In the genomic region with DNA sequence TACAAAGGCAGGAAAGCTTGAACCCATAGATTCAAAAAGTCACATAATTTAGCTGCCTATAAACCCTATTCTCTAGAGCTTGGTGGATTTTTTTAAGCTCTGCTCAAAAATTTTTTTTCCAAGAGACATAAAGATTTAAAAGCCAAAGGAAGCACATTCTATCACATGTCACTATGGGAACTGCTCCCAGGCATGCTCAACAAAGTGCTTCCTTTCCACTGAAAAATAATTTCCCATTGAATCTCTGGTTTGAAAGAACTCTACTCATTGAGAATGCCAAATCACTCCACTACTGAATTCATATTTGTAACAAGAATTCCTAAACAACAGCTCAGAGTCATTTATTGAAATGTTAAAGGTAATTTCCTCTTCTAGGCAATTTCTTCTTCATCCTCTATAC, we compare ENCODE assay signal across 16 cellular contexts.
A peak's percentile ranks its signal among the peaks of the same experiment; 100 is the strongest.
DNase-seq lines count a peak whose midpoint lies in the region; ATAC-seq and TF ChIP-seq lines count a peak whose summit lies in the region.
"Had no signal": no experiment of that assay in that cellular context is flagged by ENCODE, and none has a peak within 500 bp of the region (broad histone marks: within the 10 kb centered on the region; RNA-seq: fewer than 3 reads in every experiment).

No MANE protein-coding gene starts in this region.

- no peaks in the 10 kb centered on the region for H3K36me3 ChIP-seq in heart left ventricle
- no peaks in the 10 kb centered on the region for H3K36me3 ChIP-seq in neuronal stem cell (replicated peaks in 1 of 2; ENCODE audit: control insufficient read depth in 2 of 2, insufficient read depth in 2 of 2, low read length in 2 of 2)
- no peaks in the 10 kb centered on the region for H3K36me3 ChIP-seq in left lung
- H3K36me3 ChIP-seq: BLaER1 treated with 17β-estradiol and CSF1 and Interleukin-3, amounts not matched to agents 10 nM and 100 nM; MG63 had no signal

- H3K9ac ChIP-seq in neuronal stem cell (ENCODE audit: low read depth, low read length, poor library complexity), result no peak overlapping the region
- H3K9ac ChIP-seq: BLaER1 treated with 17β-estradiol and CSF1 and Interleukin-3, amounts not matched to agents 10 nM and 100 nM had no signal

- H2BK120ac ChIP-seq in neuronal stem cell (ENCODE audit: low read depth, low read length), result no peak overlapping the region

- H3K27me3 ChIP-seq in heart left ventricle (no peaks in the 10 kb centered on the region), neuronal stem cell (ENCODE audit: control insufficient read depth in 3 of 3, insufficient read depth in 3 of 3, low read depth in 1 of 3, low read length in 3 of 3) (no peaks in the 10 kb centered on the region), left lung (no peaks in the 10 kb centered on the region)
- H3K27me3 ChIP-seq: BLaER1 treated with 17β-estradiol and CSF1 and Interleukin-3, amounts not matched to agents 10 nM and 100 nM; MG63 had no signal

- H3K18ac ChIP-seq in neuronal stem cell (ENCODE audit: low read length), result no peak overlapping the region

- H3K14ac ChIP-seq in neuronal stem cell (ENCODE audit: low read length), result no peak overlapping the region

- H3K23ac ChIP-seq in neuronal stem cell (ENCODE audit: low read depth, low read length, poor library complexity), result no peak overlapping the region

- H3K27ac ChIP-seq in heart left ventricle, result peak overlapping the region; percentile 41 to 85 (median 68)
- H3K27ac ChIP-seq in neuronal stem cell (replicated peaks; ENCODE audit: low read length), result no peak overlapping the region
- no peak overlapping the region for H3K27ac ChIP-seq in left lung
- H3K27ac ChIP-seq: BLaER1 treated with 17β-estradiol and CSF1 and Interleukin-3, amounts not matched to agents 10 nM and 100 nM had no signal

- TF ChIP-seq CTCF in heart left ventricle (IDR thresholded peaks at IDR 0.05), result no peak
- TF ChIP-seq CTCF in left lung (IDR thresholded peaks at IDR 0.05), result no peak

- intact Hi-C loops in heart left ventricle (cut with DNase I) (loop anchor here in 5 of 10 donors (2.0 to 10.0 kb wide), 8 partner anchors 57 to 1255 kb away; partner anchors contain the start of gene MEF2C (in 2 of the 5)), Right ventricle myocardium inferior (cut with DNase I) (loop anchor here (10.0 kb wide), 1 partner anchor 55 kb away; no protein-coding TSS in a partner anchor), left lung (cut with DNase I) (no loop called here)

- H3K4me3 ChIP-seq in heart left ventricle (no peak overlapping the region), neuronal stem cell (ENCODE audit: low read length in 2 of 2) (no peak overlapping the region), left lung (no peak overlapping the region)
- H3K4me3 ChIP-seq: BLaER1 treated with 17β-estradiol and CSF1 and Interleukin-3, amounts not matched to agents 10 nM and 100 nM; MG63 had no signal

- H3K79me1 ChIP-seq in neuronal stem cell (ENCODE audit: low read depth, low read length), result no peaks in the 10 kb centered on the region

- H2AFZ ChIP-seq in neuronal stem cell (ENCODE audit: low read length), result peak overlapping the region; percentile 67

- no peak overlapping the region for H2AK5ac ChIP-seq in neuronal stem cell (ENCODE audit: low read depth, low read length)

- H4K8ac ChIP-seq in neuronal stem cell (ENCODE audit: low read depth, low read length), result no peak overlapping the region

- H3K4me2 ChIP-seq in neuronal stem cell (ENCODE audit: insufficient read depth, low read length, poor library complexity, severe bottlenecking), result no peak overlapping the region

- H3K4me1 ChIP-seq in heart left ventricle (peaks cover 0 to 34% (median 17%) of the 10 kb centered on the region in 12 donors), neuronal stem cell (ENCODE audit: control insufficient read depth in 2 of 2, insufficient read depth in 1 of 2, low read depth in 1 of 2, low read length in 2 of 2) (peaks cover 4 to 20% of the 10 kb centered on the region in 2 donors), left lung (no peaks in the 10 kb centered on the region)

- no peak overlapping the region for H2BK12ac ChIP-seq in neuronal stem cell (ENCODE audit: low read length)

- H3K9me3 ChIP-seq in heart left ventricle, result peaks cover 0 to 6% (median 0%) of the 10 kb centered on the region in 12 donors
- no peaks in the 10 kb centered on the region for H3K9me3 ChIP-seq in neuronal stem cell (replicated peaks in 1 of 2; ENCODE audit: control insufficient read depth in 2 of 2, insufficient read depth in 1 of 2, low read depth in 1 of 2, low read length in 2 of 2)
- H3K9me3 ChIP-seq in left lung, result no peaks in the 10 kb centered on the region
- H3K9me3 ChIP-seq: BLaER1 treated with 17β-estradiol and CSF1 and Interleukin-3, amounts not matched to agents 10 nM and 100 nM; MG63 had no signal

- ATAC-seq in heart left ventricle (no peak), Right ventricle myocardium inferior (no peak), left lung (no peak)

- no peak for DNase-seq in heart left ventricle
- no peak for DNase-seq in Right ventricle myocardium inferior (ENCODE audit: missing footprints)
- peak; percentile 83 for DNase-seq in foreskin melanocyte
- no peak for DNase-seq in neuronal stem cell (ENCODE audit: low spot score)
- DNase-seq in left lung, result no peak
- DNase-seq in germinal center (ENCODE audit: low spot score), result no peak
- no peak for DNase-seq in NCI-H748 treated with DMSO at 0.1 percent for 48 hours (lab: John Stamatoyannopoulos, UW)
- DNase-seq in activated CD4-positive, alpha-beta T cell treated with anti-CD3 and anti-CD28 coated beads for 48 hours, result no peak
- DNase-seq: 8988T, HFFc6, MG63, NCI-H1105, NCI-H187 treated with DMSO at 0.1 percent for 48 hours, NCI-H446 treated with DMSO at 0.1 percent for 48 hours, NCI-H774 had no signal

- no peak overlapping the region for H3K4ac ChIP-seq in neuronal stem cell (ENCODE audit: low read length)

- no peak overlapping the region for H2BK5ac ChIP-seq in neuronal stem cell (ENCODE audit: low read length)

- no peak overlapping the region for H4K91ac ChIP-seq in neuronal stem cell (ENCODE audit: low read depth, low read length, poor library complexity)

- H2BK15ac ChIP-seq in neuronal stem cell (ENCODE audit: low read length), result no peak overlapping the region

- TF ChIP-seq POLR2A in heart left ventricle (IDR thresholded peaks at IDR 0.05), result no peak

Comparison
In these comparisons a context has a peak if more than half of its experiments do, and no peak if none do; other contexts are left out.
1. H3K27ac ChIP-seq: peak in heart left ventricle (12 of 12); none in neuronal stem cell (single experiment) and left lung (0 of 2).